In genomic region chr3:44712455-44713075, GRCh38 we compare ENCODE assay signal across 8 cellular contexts. TPM values are rescaled to one million over a fixed set of nuclear protein-coding genes. Genes with fewer than 3 reads are reported as not detected.
DNase-seq lines count a peak whose midpoint lies in the region; ATAC-seq, FAIRE-seq and TF ChIP-seq lines count a peak whose summit lies in the region.

TSS of gene ZNF502 (plus strand) at chr3:44712660. CDS start at chr3:44720262, 7,602 bp downstream.

- FAIRE-seq in astrocyte (lab: Jason Lieb, UNC), result peak; percentile 26

- WGBS in psoas muscle, 3 donors, result 0 to 1% (median 1%) methylated on average over 35 to 36 of the region's 36 CpGs

- H3K4me3 ChIP-seq in astrocyte (ENCODE audit: insufficient read depth, low read depth, low read length), result peak within 1 kb of the TSS; percentile 81
- H3K4me3 ChIP-seq in psoas muscle, result peak within 1 kb of the TSS; percentile 92
- H3K4me3 ChIP-seq in upper lobe of right lung, result peak within 1 kb of the TSS; percentile 80

- H3K4me1 ChIP-seq in astrocyte (ENCODE audit: insufficient read depth, low read length) (no peaks in the 10 kb centered on the region), psoas muscle (no peaks in the 10 kb centered on the region), upper lobe of right lung (no peaks in the 10 kb centered on the region)

- peak within 1 kb of the TSS; percentile 96 for H2AFZ ChIP-seq in astrocyte (ENCODE audit: low read depth, low read length)

- peak; percentile 94 for DNase-seq in AG08396 (ENCODE audit: low spot score)
- peak; percentile 60 for DNase-seq in HT-29 (ENCODE audit: low spot score)
- peak; percentile 14 for DNase-seq in T-helper 2 cell treated with Interferon-gamma antibody and Interleukin-4, amounts not matched to agents 5 μg/mL and 100 μg/mL, for 36 hours (ENCODE audit: low spot score)
- DNase-seq in astrocyte (ENCODE audit: low read depth), result peak; percentile 86
- DNase-seq in left ventricle myocardium superior, result peak; percentile 92
- peak; percentile 91 to 94 for DNase-seq in psoas muscle
- peak; percentile 91 for DNase-seq in upper lobe of right lung

- H3K36me3 Mint-ChIP-seq in T-helper 2 cell treated with Interferon-gamma antibody and Interleukin-4, amounts not matched to agents 5 μg/mL and 100 μg/mL, for 36 hours (ENCODE audit: low read depth), result peaks cover 13% of the 10 kb centered on the region
- H3K36me3 Mint-ChIP-seq in astrocyte (ENCODE audit: low read depth, unreplicated experiment), result peaks cover 29% of the 10 kb centered on the region

- H3K27ac ChIP-seq in astrocyte (ENCODE audit: low read depth, low read length) (peak within 1 kb of the TSS; percentile 31), psoas muscle (peak within 1 kb of the TSS; percentile 80), upper lobe of right lung (peak within 1 kb of the TSS; percentile 68)

- TF ChIP-seq CTCF in astrocyte (IDR thresholded peaks at IDR 0.05; ENCODE audit: insufficient read depth, low read depth, low read length), result no peak
- peak; percentile 36 for TF ChIP-seq CTCF in psoas muscle (IDR thresholded peaks at IDR 0.05)
- peak; percentile 44 for TF ChIP-seq CTCF in upper lobe of right lung (IDR thresholded peaks at IDR 0.05)

- H3K9ac ChIP-seq in astrocyte (ENCODE audit: low read length), result peak within 1 kb of the TSS; percentile 72

- H3K36me3 ChIP-seq in astrocyte (ENCODE audit: insufficient read depth, low read length) (no peaks in the 10 kb centered on the region), psoas muscle (ENCODE audit: insufficient read depth in 1 of 2, low read depth in 1 of 2) (peaks cover 0 to 7% of the 10 kb centered on the region in 2 donors), upper lobe of right lung (no peaks in the 10 kb centered on the region)

- ATAC-seq in left ventricle myocardium superior (peak; percentile 100), psoas muscle (peak; percentile 92 to 100 (median 98)), upper lobe of right lung (peak; percentile 99), GM21619 (IDR thresholded peaks at IDR 0.05; ENCODE audit: unreplicated experiment) (no peak)

- H3K27me3 Mint-ChIP-seq in T-helper 2 cell treated with Interferon-gamma antibody and Interleukin-4, amounts not matched to agents 5 μg/mL and 100 μg/mL, for 36 hours (ENCODE audit: low read depth), result no peaks in the 10 kb centered on the region
- H3K27me3 Mint-ChIP-seq in astrocyte (ENCODE audit: low read depth, unreplicated experiment), result peaks cover 4% of the 10 kb centered on the region

- H3K9me3 ChIP-seq in astrocyte (ENCODE audit: insufficient read depth, low read depth, low read length) (peaks cover 16% of the 10 kb centered on the region), psoas muscle (peaks cover 51% of the 10 kb centered on the region), upper lobe of right lung (peaks cover 13% of the 10 kb centered on the region)

- peak within 1 kb of the TSS; percentile 26 for H3K27ac Mint-ChIP-seq in T-helper 2 cell treated with Interferon-gamma antibody and Interleukin-4, amounts not matched to agents 5 μg/mL and 100 μg/mL, for 36 hours
- H3K27ac Mint-ChIP-seq in astrocyte (ENCODE audit: unreplicated experiment), result peak within 1 kb of the TSS; percentile 47

- H3K4me1 Mint-ChIP-seq in T-helper 2 cell treated with Interferon-gamma antibody and Interleukin-4, amounts not matched to agents 5 μg/mL and 100 μg/mL, for 36 hours (ENCODE audit: low read depth), result no peaks in the 10 kb centered on the region
- H3K4me1 Mint-ChIP-seq in astrocyte (ENCODE audit: low read depth, unreplicated experiment), result no peaks in the 10 kb centered on the region

- H3K4me3 Mint-ChIP-seq in T-helper 2 cell treated with Interferon-gamma antibody and Interleukin-4, amounts not matched to agents 5 μg/mL and 100 μg/mL, for 36 hours, result peak within 1 kb of the TSS; percentile 79
- H3K4me3 Mint-ChIP-seq in astrocyte (ENCODE audit: unreplicated experiment), result peak within 1 kb of the TSS; percentile 90

- peaks cover 5% of the 10 kb centered on the region for H3K79me2 ChIP-seq in astrocyte (ENCODE audit: insufficient read depth, low read length)

- peaks cover 64% of the 10 kb centered on the region for H3K9me3 Mint-ChIP-seq in T-helper 2 cell treated with Interferon-gamma antibody and Interleukin-4, amounts not matched to agents 5 μg/mL and 100 μg/mL, for 36 hours
- peaks cover 44% of the 10 kb centered on the region for H3K9me3 Mint-ChIP-seq in astrocyte (ENCODE audit: unreplicated experiment)

- no peaks in the 10 kb centered on the region for H4K20me1 ChIP-seq in astrocyte (ENCODE audit: insufficient read depth, low read length)

- H3K27me3 ChIP-seq in astrocyte (ENCODE audit: insufficient read depth, low read length) (no peaks in the 10 kb centered on the region), psoas muscle (ENCODE audit: insufficient read depth in 3 of 3, low read length in 2 of 3) (peaks cover 0 to 6% (median 0%) of the 10 kb centered on the region in 3 donors), upper lobe of right lung (no peaks in the 10 kb centered on the region)

- peak within 1 kb of the TSS; percentile 83 for H3K4me2 ChIP-seq in astrocyte (ENCODE audit: low read length)

- intact Hi-C loops in left ventricle myocardium superior (cut with micrococcal nuclease) (no loop called here), psoas muscle (cut with DNase I) (loop anchor here (2.0 to 10.0 kb wide), 4 partner anchors 16 to 388 kb away; partner anchors contain the start of genes ZNF501 (in 2 of the 2), ZNF197 (in 1 of the 2) and ZNF445 (in 1 of the 2)), upper lobe of right lung (cut with DNase I) (no loop called here)

RNA-seq across cellular contexts. Expression of gene ZNF502, which starts in this region (rescaled TPM):
- 0.23 and 0.79 TPM in 2 replicates for total RNA-seq in HT-29 (2014; rRNA removed; shearing (Covaris generic))
- 1.9 and 2.2 TPM in 2 replicates for total RNA-seq in astrocyte
- 3.6 TPM for total RNA-seq in left ventricle myocardium superior
- 1 to 10 TPM; 3.2 to 4.0 (median 3.7) TPM for total RNA-seq in psoas muscle
- 1 to 10 TPM; 2.1 to 7.1 (median 3.1) TPM for polyA plus RNA-seq in psoas muscle
- 4.1 TPM for total RNA-seq in upper lobe of right lung

Comparison
In these comparisons a context has a peak if more than half of its experiments do, and no peak if none do; other contexts are left out.
1. Peak in DNase-seq in HT-29; RNA of the gene not detected or under 1 TPM.
2. DNase-seq: peak in every context shown above with its lines; median percentile 94 in AG08396; 92 in psoas muscle; 92 in left ventricle myocardium superior; 91 in upper lobe of right lung; 86 in astrocyte; 60 in HT-29; 14 in T-helper 2 cell treated with Interferon-gamma antibody and Interleukin-4, amounts not matched to agents 5 μg/mL and 100 μg/mL, for 36 hours.
3. intact Hi-C loops: an anchor here in psoas muscle (2.0 to 10.0 kb wide); none called in left ventricle myocardium superior and upper lobe of right lung.